ENCODE assay signal across 10 cellular contexts in genomic region chr17:43579570-43580140, GRCh38. TPM values are rescaled to one million over a fixed set of nuclear protein-coding genes. Genes with fewer than 3 reads are reported as not detected.
DNase-seq lines count a peak whose midpoint lies in the region; ATAC-seq and TF ChIP-seq lines count a peak whose summit lies in the region.
"Had no signal": no experiment of that assay in that cellular context is flagged by ENCODE, and none has a peak within 500 bp of the region (broad histone marks: within the 10 kb centered on the region; RNA-seq: fewer than 3 reads in every experiment).

No MANE protein-coding gene starts in this region.

- no peak for TF ChIP-seq CTCF in CD4-positive, alpha-beta T cell (IDR thresholded peaks at IDR 0.05)

- peaks cover 11% of the 10 kb centered on the region for H3K27me3 Mint-ChIP-seq in activated T-helper 17 cell treated with anti-CD3 and anti-CD28 coated beads, Interleukin-2, amount 50 U/mL, for 72 hours
- H3K27me3 Mint-ChIP-seq in CD4-positive, alpha-beta T cell, result no peaks in the 10 kb centered on the region

- H3K27me3 ChIP-seq in CD4-positive, alpha-beta T cell (ENCODE audit: control insufficient read depth, insufficient read depth, low read length), result no peaks in the 10 kb centered on the region

- no peak for ATAC-seq in activated T-helper 17 cell treated with anti-CD3 and anti-CD28 coated beads, Interleukin-2, amount 50 U/mL, for 72 hours (replicated peaks)
- no peak for ATAC-seq in CD4-positive, alpha-beta T cell (ENCODE audit: poor library complexity)
- ATAC-seq in GM18907 (IDR thresholded peaks at IDR 0.05; ENCODE audit: unreplicated experiment), result no peak

- no peak overlapping the region for H3K27ac ChIP-seq in CD4-positive, alpha-beta T cell (ENCODE audit: low read depth, low read length)

- POLR2A ChIA-PET in CD4-positive, alpha-beta T cell (lab: Charles Lee), result no interaction called here

- H3K4me1 Mint-ChIP-seq in activated T-helper 17 cell treated with anti-CD3 and anti-CD28 coated beads, Interleukin-2, amount 50 U/mL, for 72 hours, result peaks cover 12% of the 10 kb centered on the region
- peaks cover 15% of the 10 kb centered on the region for H3K4me1 Mint-ChIP-seq in CD4-positive, alpha-beta T cell (ENCODE audit: low read depth)

- intact Hi-C loops in CD4-positive, alpha-beta T cell (cut with DNase I, micrococcal nuclease), result no loop called here

- CTCF ChIA-PET in CD4-positive, alpha-beta T cell (lab: Charles Lee), result interaction anchor here (0.6 to 1.5 kb wide), 2 partner anchors 94 to 130 kb away, joined by 3 to 5 read pairs; no protein-coding TSS in a partner anchor

- peak; percentile 73 for DNase-seq in AG08395 (ENCODE audit: low spot score)
- peak; percentile 73 for DNase-seq in HCEC 1CT
- DNase-seq in islet precursor cell, result peak; percentile 96
- no peak for DNase-seq in CD4-positive, alpha-beta T cell
- DNase-seq in SIG-M5 (lab: John Stamatoyannopoulos, UW), result no peak
- DNase-seq in CD1c-positive myeloid dendritic cell (ENCODE audit: extremely low spot score), result no peak
- DNase-seq: DND-41, NCI-H187 treated with DMSO at 0.1 percent for 48 hours had no signal

- peak overlapping the region; percentile 22 for H3K4me3 Mint-ChIP-seq in activated T-helper 17 cell treated with anti-CD3 and anti-CD28 coated beads, Interleukin-2, amount 50 U/mL, for 72 hours
- no peak overlapping the region for H3K4me3 Mint-ChIP-seq in CD4-positive, alpha-beta T cell

- no peaks in the 10 kb centered on the region for H3K9me3 Mint-ChIP-seq in activated T-helper 17 cell treated with anti-CD3 and anti-CD28 coated beads, Interleukin-2, amount 50 U/mL, for 72 hours
- no peaks in the 10 kb centered on the region for H3K9me3 Mint-ChIP-seq in CD4-positive, alpha-beta T cell

- peak overlapping the region; percentile 76 for H3K27ac Mint-ChIP-seq in activated T-helper 17 cell treated with anti-CD3 and anti-CD28 coated beads, Interleukin-2, amount 50 U/mL, for 72 hours
- no peak overlapping the region for H3K27ac Mint-ChIP-seq in CD4-positive, alpha-beta T cell

- H3K9me3 ChIP-seq in CD4-positive, alpha-beta T cell (ENCODE audit: control insufficient read depth, low read length), result no peaks in the 10 kb centered on the region

- no peaks in the 10 kb centered on the region for H3K36me3 Mint-ChIP-seq in activated T-helper 17 cell treated with anti-CD3 and anti-CD28 coated beads, Interleukin-2, amount 50 U/mL, for 72 hours (ENCODE audit: low read depth)
- H3K36me3 Mint-ChIP-seq in CD4-positive, alpha-beta T cell (ENCODE audit: low read depth), result no peaks in the 10 kb centered on the region

RNA-seq across cellular contexts. Expression of gene ETV4, which starts 33.5 kb away (rescaled TPM):
- under 1 TPM; 0.56 to 0.61 TPM for total RNA-seq in activated T-helper 17 cell treated with anti-CD3 and anti-CD28 coated beads, Interleukin-2, amount 50 U/mL, for 72 hours
- not detected for total RNA-seq in CD4-positive, alpha-beta T cell

Comparison
In these comparisons a context has a peak if more than half of its experiments do, and no peak if none do; other contexts are left out.
1. DNase-seq: peak in AG08395 (single experiment), HCEC 1CT (single experiment) and islet precursor cell (single experiment); none in CD4-positive, alpha-beta T cell (0 of 10), SIG-M5 (single experiment) and CD1c-positive myeloid dendritic cell (single experiment).